Comparison of ENCODE assay signal across 11 cellular contexts in genomic region chr10:97020452-97021400, GRCh38.
DNase-seq lines count a peak whose midpoint lies in the region; ATAC-seq, FAIRE-seq and TF ChIP-seq lines count a peak whose summit lies in the region.
"Had no signal": no experiment of that assay in that cellular context is flagged by ENCODE, and none has a peak within 500 bp of the region (broad histone marks: within the 10 kb centered on the region; RNA-seq: fewer than 3 reads in every experiment).

No MANE protein-coding gene starts in this region.

- peak overlapping the region; percentile 74 for H3K4me3 Mint-ChIP-seq in neural progenitor cell
- no peak overlapping the region for H3K4me3 Mint-ChIP-seq in effector memory CD8-positive, alpha-beta T cell
- H3K4me3 Mint-ChIP-seq: B cell had no signal

- H4K20me1 ChIP-seq in BLaER1 treated with 17β-estradiol and CSF1 and Interleukin-3, amounts not matched to agents 10 nM and 100 nM: peaks cover 0 to 3% (median 0%) of the 10 kb centered on the region in 11 experiments; a peak in 1 of 22 replicates
- peaks cover 3% of the 10 kb centered on the region for H4K20me1 ChIP-seq in neural progenitor cell (ENCODE audit: low read depth)

- no peak for ATAC-seq in effector memory CD8-positive, alpha-beta T cell (replicated peaks)

- H3K27me3 Mint-ChIP-seq in neural progenitor cell (ENCODE audit: insufficient read depth, low read depth): peaks cover 24% of the 10 kb centered on the region
- no peaks in the 10 kb centered on the region for H3K27me3 Mint-ChIP-seq in effector memory CD8-positive, alpha-beta T cell

- no peak overlapping the region for H3K9ac ChIP-seq in BLaER1 treated with 17β-estradiol and CSF1 and Interleukin-3, amounts not matched to agents 10 nM and 100 nM
- H3K9ac ChIP-seq in neural progenitor cell: no peak overlapping the region

- no peaks in the 10 kb centered on the region for H3K9me3 Mint-ChIP-seq in neural progenitor cell
- H3K9me3 Mint-ChIP-seq in effector memory CD8-positive, alpha-beta T cell: no peaks in the 10 kb centered on the region

- no peak for TF ChIP-seq POLR2A in GM12891 (IDR thresholded peaks at IDR 0.05; ENCODE audit: low read depth, low read length)

- no peak overlapping the region for H3K27ac ChIP-seq in BLaER1 treated with 17β-estradiol and CSF1 and Interleukin-3, amounts not matched to agents 10 nM and 100 nM
- peak overlapping the region; percentile 77 for H3K27ac ChIP-seq in neural progenitor cell

- H3K36me3 ChIP-seq in BLaER1 treated with 17β-estradiol and CSF1 and Interleukin-3, amounts not matched to agents 10 nM and 100 nM: no peaks in the 10 kb centered on the region
- no peaks in the 10 kb centered on the region for H3K36me3 ChIP-seq in neural progenitor cell

- peaks cover 33 to 65% (median 54%) of the 10 kb centered on the region in 10 experiments for H3K4me1 ChIP-seq in BLaER1 treated with 17β-estradiol and CSF1 and Interleukin-3, amounts not matched to agents 10 nM and 100 nM
- peaks cover 38% of the 10 kb centered on the region for H3K4me1 ChIP-seq in neural progenitor cell

- H3K36me3 Mint-ChIP-seq in neural progenitor cell: no peaks in the 10 kb centered on the region
- H3K36me3 Mint-ChIP-seq in effector memory CD8-positive, alpha-beta T cell (ENCODE audit: insufficient read depth): no peaks in the 10 kb centered on the region

- peaks cover 50% of the 10 kb centered on the region for H3K4me1 Mint-ChIP-seq in neural progenitor cell
- H3K4me1 Mint-ChIP-seq in effector memory CD8-positive, alpha-beta T cell (ENCODE audit: low read depth in 2 of 2): peaks cover 8 to 11% of the 10 kb centered on the region in 2 donors

- FAIRE-seq in GM12891 (lab: Jason Lieb, UNC): no peak
- FAIRE-seq: GM19239 had no signal

- H3F3A ChIP-seq in neural progenitor cell (ENCODE audit: low read depth): peaks cover 35% of the 10 kb centered on the region

- no peak for TF ChIP-seq CTCF in fibroblast of the aortic adventitia (IDR thresholded peaks at IDR 0.05; ENCODE audit: insufficient read depth, low read length)
- TF ChIP-seq CTCF in neural progenitor cell (IDR thresholded peaks at IDR 0.05): no peak
- no peak for TF ChIP-seq CTCF in GM20000 (IDR thresholded peaks at IDR 0.05; ENCODE audit: extremely low read depth, missing control alignments)

- H3K79me2 ChIP-seq in neural progenitor cell (ENCODE audit: low read depth): no peaks in the 10 kb centered on the region

- H2AFZ ChIP-seq in neural progenitor cell (replicated peaks): no peak overlapping the region

- peak overlapping the region in 8 of 11 experiments; percentile 20 to 40 (median 30); a peak in 7 of 22 replicates for H3K4me2 ChIP-seq in BLaER1 treated with 17β-estradiol and CSF1 and Interleukin-3, amounts not matched to agents 10 nM and 100 nM
- H3K4me2 ChIP-seq in neural progenitor cell: peak overlapping the region; percentile 63

- peak overlapping the region; percentile 83 for H3K27ac Mint-ChIP-seq in neural progenitor cell
- H3K27ac Mint-ChIP-seq in effector memory CD8-positive, alpha-beta T cell: no peak overlapping the region
- H3K27ac Mint-ChIP-seq: B cell had no signal

- no peaks in the 10 kb centered on the region for H3K9me3 ChIP-seq in BLaER1 treated with 17β-estradiol and CSF1 and Interleukin-3, amounts not matched to agents 10 nM and 100 nM (replicated peaks in 1 of 11)
- no peaks in the 10 kb centered on the region for H3K9me3 ChIP-seq in neural progenitor cell (ENCODE audit: low read depth)

- H3K27me3 ChIP-seq in BLaER1 treated with 17β-estradiol and CSF1 and Interleukin-3, amounts not matched to agents 10 nM and 100 nM: no peaks in the 10 kb centered on the region
- no peaks in the 10 kb centered on the region for H3K27me3 ChIP-seq in neural progenitor cell

- DNase-seq in NCI-H748 (lab: John Stamatoyannopoulos, UW; ENCODE audit: unreplicated experiment) (peak; percentile 78), fibroblast of the aortic adventitia (ENCODE audit: low read depth) (peak; percentile 52), neural progenitor cell (ENCODE audit: low spot score) (peak; percentile 89), NCI-H2029 treated with DMSO at 0.1 percent for 48 hours (lab: John Stamatoyannopoulos, UW) (no peak), GM12891 (ENCODE audit: insufficient read length, low spot score) (no peak), GM20000 (ENCODE audit: low spot score) (no peak)
- no peak for DNase-seq in effector memory CD8-positive, alpha-beta T cell
- DNase-seq: NCI-H524 had no signal

- no peak overlapping the region for H3K4me3 ChIP-seq in BLaER1 treated with 17β-estradiol and CSF1 and Interleukin-3, amounts not matched to agents 10 nM and 100 nM
- H3K4me3 ChIP-seq in fibroblast of the aortic adventitia (ENCODE audit: low read depth, low read length): no peak overlapping the region
- H3K4me3 ChIP-seq in neural progenitor cell: no peak overlapping the region

TF ChIP-seq in GM12891, 5 proteins besides CTCF, POLR2A, EP300 and RAD21:
- TF ChIP-seq SPI1 (IDR thresholded peaks at IDR 0.05; ENCODE audit: low read depth, low read length) (no peak), POLR2AphosphoS5 (IDR thresholded peaks at IDR 0.05; ENCODE audit: low read depth, low read length) (no peak), POU2F2 (IDR thresholded peaks at IDR 0.05; ENCODE audit: low read depth, low read length) (no peak), TAF1 (IDR thresholded peaks at IDR 0.05; ENCODE audit: low read depth, low read length) (no peak), PAX5 (IDR thresholded peaks at IDR 0.05; ENCODE audit: insufficient read depth, low read length, severe bottlenecking) (no peak)
TF ChIP-seq in GM12891: peak in this region for 0.

Comparison
In these comparisons a context has a peak if more than half of its experiments do, and no peak if none do; other contexts are left out.
1. DNase-seq: peak in NCI-H748 (single experiment), fibroblast of the aortic adventitia (single experiment) and neural progenitor cell (single experiment); none in NCI-H2029 treated with DMSO at 0.1 percent for 48 hours (single experiment), effector memory CD8-positive, alpha-beta T cell (0 of 3), GM12891 (single experiment) and GM20000 (single experiment).